8 cellular contexts compared by ENCODE assay signal in the genomic region with DNA sequence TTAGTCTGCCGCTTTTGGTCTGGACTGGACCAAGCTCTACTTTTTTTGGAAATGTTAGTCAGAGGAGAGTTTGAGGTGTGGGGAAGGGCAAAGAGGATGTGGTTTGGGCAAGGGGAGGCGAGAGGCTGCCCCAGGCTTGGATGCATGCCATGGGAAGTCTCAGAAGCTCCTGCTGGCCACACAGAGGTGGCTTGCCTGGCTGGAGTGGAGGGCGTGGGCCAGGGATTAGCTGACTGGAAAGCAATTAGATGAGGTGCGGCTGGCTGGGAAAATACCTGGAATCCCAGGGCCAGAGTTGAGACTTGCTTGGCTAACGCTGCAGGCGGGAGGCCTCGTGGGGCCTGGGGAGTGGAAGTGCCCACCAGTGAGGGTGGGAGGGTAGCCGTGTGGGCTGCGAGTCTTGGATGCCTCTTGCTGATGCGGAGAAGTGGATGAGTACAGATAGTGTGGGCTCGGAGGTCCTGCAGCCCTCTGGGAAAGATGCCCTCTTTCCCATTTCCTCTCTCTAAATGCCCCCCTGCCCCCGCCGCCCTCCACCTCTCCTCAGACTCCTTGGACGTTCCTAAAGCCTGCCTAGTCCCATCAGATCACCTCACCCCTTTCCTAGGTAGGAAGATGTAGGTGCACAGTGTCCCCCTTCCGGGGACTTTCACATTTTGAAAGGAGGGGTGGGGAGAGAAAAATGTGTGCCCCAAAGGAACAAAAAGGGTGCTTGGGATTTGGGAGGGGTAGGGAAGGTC.
DNase-seq lines count a peak whose midpoint lies in the region; ATAC-seq and TF ChIP-seq lines count a peak whose summit lies in the region.

No MANE protein-coding gene starts in this region.

- peak in 1 of 3 donors; percentile 15 for DNase-seq in CD4-positive, CD25-positive, alpha-beta regulatory T cell
- DNase-seq in HT1080 (ENCODE audit: low read depth) (peak; percentile 99), T-helper 17 cell (no peak), epithelial cell of prostate (ENCODE audit: low read depth, low spot score) (peak; percentile 18), omental fat pad (ENCODE audit: low spot score) (peak; percentile 21), OCI-M2 (lab: John Stamatoyannopoulos, UW; ENCODE audit: unreplicated experiment) (no peak)
- no peak for DNase-seq in central memory CD4-positive, alpha-beta T cell

- H3K4me3 ChIP-seq in CD4-positive, CD25-positive, alpha-beta regulatory T cell (ENCODE audit: low read depth, low read length): peak overlapping the region; percentile 74

- no peaks in the 10 kb centered on the region for H3K9me3 Mint-ChIP-seq in CD4-positive, CD25-positive, alpha-beta regulatory T cell

- H3K4me1 ChIP-seq in CD4-positive, CD25-positive, alpha-beta regulatory T cell (ENCODE audit: control insufficient read depth, insufficient read depth, low read length, poor library complexity, severe bottlenecking): peaks cover 42% of the 10 kb centered on the region

- ATAC-seq in CD4-positive, CD25-positive, alpha-beta regulatory T cell (ENCODE audit: low read depth in 2 of 2): no peak
- ATAC-seq in T-helper 17 cell (no peak), omental fat pad (ENCODE audit: low FRiP score) (no peak), GM21825 (IDR thresholded peaks at IDR 0.05; ENCODE audit: unreplicated experiment) (no peak)

- H3K4me3 Mint-ChIP-seq in CD4-positive, CD25-positive, alpha-beta regulatory T cell: peak overlapping the region; percentile 30 to 90 (median 73)
- H3K4me3 Mint-ChIP-seq in T-helper 17 cell: peak overlapping the region; percentile 93

- H3K4me1 Mint-ChIP-seq in CD4-positive, CD25-positive, alpha-beta regulatory T cell: peaks cover 0 to 61% (median 33%) of the 10 kb centered on the region in 4 donors
- peaks cover 59% of the 10 kb centered on the region for H3K4me1 Mint-ChIP-seq in T-helper 17 cell

- H3K27ac ChIP-seq in CD4-positive, CD25-positive, alpha-beta regulatory T cell (ENCODE audit: insufficient read depth, low read length, poor library complexity, severe bottlenecking): peak overlapping the region; percentile 74
- peak overlapping the region; percentile 75 for H3K27ac ChIP-seq in epithelial cell of prostate

- peak overlapping the region; percentile 85 to 94 (median 91) for H3K27ac Mint-ChIP-seq in CD4-positive, CD25-positive, alpha-beta regulatory T cell
- H3K27ac Mint-ChIP-seq in T-helper 17 cell: peak overlapping the region; percentile 98

- H3K27me3 ChIP-seq in CD4-positive, CD25-positive, alpha-beta regulatory T cell (ENCODE audit: control insufficient read depth, insufficient read depth, low read length): no peaks in the 10 kb centered on the region

- no peaks in the 10 kb centered on the region for H3K27me3 Mint-ChIP-seq in CD4-positive, CD25-positive, alpha-beta regulatory T cell
- no peaks in the 10 kb centered on the region for H3K27me3 Mint-ChIP-seq in T-helper 17 cell

- no peak for TF ChIP-seq CTCF in omental fat pad (IDR thresholded peaks at IDR 0.05)

- no peaks in the 10 kb centered on the region for H3K9me3 ChIP-seq in CD4-positive, CD25-positive, alpha-beta regulatory T cell (ENCODE audit: control insufficient read depth in 2 of 2, low read length in 2 of 2)
- H3K9me3 ChIP-seq in T-helper 17 cell (ENCODE audit: control insufficient read depth, low read length, poor library complexity, severe bottlenecking): no peaks in the 10 kb centered on the region

- no peaks in the 10 kb centered on the region for H3K36me3 Mint-ChIP-seq in CD4-positive, CD25-positive, alpha-beta regulatory T cell
- H3K36me3 Mint-ChIP-seq in T-helper 17 cell (ENCODE audit: low read depth): no peaks in the 10 kb centered on the region

- H3K36me3 ChIP-seq in CD4-positive, CD25-positive, alpha-beta regulatory T cell (ENCODE audit: control insufficient read depth, insufficient read depth, low read length): no peaks in the 10 kb centered on the region

Comparison
In these comparisons a context has a peak if more than half of its experiments do, and no peak if none do; other contexts are left out.
1. DNase-seq: peak in HT1080 (single experiment), epithelial cell of prostate (single experiment) and omental fat pad (single experiment); none in T-helper 17 cell (0 of 3), central memory CD4-positive, alpha-beta T cell (single experiment) and OCI-M2 (single experiment).